Comparison of ENCODE assay signal across 19 cellular contexts in the genomic region with DNA sequence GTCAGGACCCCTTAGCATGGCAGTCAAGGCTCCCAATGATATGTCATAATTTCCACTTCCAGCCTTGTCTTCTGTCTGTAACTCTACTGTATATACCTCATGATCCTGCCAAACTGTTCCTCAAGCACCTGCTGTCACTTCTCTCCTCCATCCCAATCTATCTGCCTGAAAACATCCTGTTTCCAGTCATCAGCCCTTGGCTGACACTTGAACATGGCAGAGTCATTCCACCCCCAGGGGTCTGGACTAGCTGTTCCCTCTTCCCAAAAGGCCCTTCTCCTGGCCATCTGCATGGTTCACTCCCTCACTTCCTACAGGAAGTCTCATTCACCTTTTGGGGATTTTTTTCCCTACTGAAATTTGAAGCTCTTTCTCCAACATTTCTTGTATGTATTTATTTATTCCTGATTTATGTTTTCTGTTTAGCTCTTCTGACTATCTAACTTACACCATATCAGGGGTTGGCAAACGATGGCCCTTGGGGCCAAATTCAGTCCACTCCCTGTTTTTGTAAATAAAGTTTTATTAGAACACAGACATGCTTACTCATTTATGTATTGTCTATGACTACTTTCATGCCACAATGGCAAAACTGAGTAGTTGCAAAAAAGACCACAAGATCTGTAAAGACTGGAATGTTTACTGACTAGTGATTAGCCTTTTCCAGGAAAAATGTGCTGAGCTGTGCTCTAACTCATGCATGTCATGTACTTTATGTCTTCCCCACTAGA.
A peak's percentile ranks its signal among the peaks of the same experiment; 100 is the strongest.
DNase-seq lines count a peak whose midpoint lies in the region; ATAC-seq, FAIRE-seq and TF ChIP-seq lines count a peak whose summit lies in the region.
"Had no signal": no experiment of that assay in that cellular context is flagged by ENCODE, and none has a peak within 500 bp of the region (broad histone marks: within the 10 kb centered on the region; RNA-seq: fewer than 3 reads in every experiment).

No MANE protein-coding gene starts in this region.

- no peak for TF ChIP-seq CTCF in A549 (IDR thresholded peaks at IDR 0.05)
- no peak for TF ChIP-seq CTCF in GM12878 (IDR thresholded peaks at IDR 0.05 in 2 of 3, conservative IDR thresholded peaks at IDR 0.05 in 1 of 3; ENCODE audit: control insufficient read depth in 2 of 3, extremely low read depth in 1 of 3, insufficient read depth in 1 of 3, low read depth in 3 of 3, low read length in 3 of 3)
- TF ChIP-seq CTCF in BE2C (IDR thresholded peaks at IDR 0.05; ENCODE audit: low read depth, low read length): no peak

- H3K4me3 ChIP-seq in A549 (no peak overlapping the region), GM12878 (no peak overlapping the region), BE2C (ENCODE audit: low read depth, low read length) (no peak overlapping the region)
- H3K4me3 ChIP-seq: HAP-1 had no signal

- H3K27me3 ChIP-seq in GM12878 (replicated peaks in 1 of 2; ENCODE audit: control insufficient read depth in 2 of 2, insufficient read depth in 2 of 2, low read length in 1 of 2) (peaks cover 3 to 13% of the 10 kb centered on the region in 2 experiments; a peak in 3 of 4 replicates), BE2C (peaks cover 63% of the 10 kb centered on the region)

- intact Hi-C loops in GM12878 (cut with micrococcal nuclease; ENCODE audit: unreplicated experiment): no loop called here

- BruUV-seq in GM12878 (replicated peaks; lab: Mats Ljungman, UMichigan): no TSS peak

- TF ChIP-seq RAD21 in A549 (conservative IDR thresholded peaks at IDR 0.05 in 1 of 2, IDR thresholded peaks at IDR 0.05 in 1 of 2) (no peak), GM12878 (IDR thresholded peaks at IDR 0.05; ENCODE audit: insufficient read depth, low read depth, low read length) (no peak)

- no peaks in the 10 kb centered on the region for H3K9me3 ChIP-seq in A549
- no peaks in the 10 kb centered on the region for H3K9me3 ChIP-seq in GM12878 (replicated peaks; ENCODE audit: control insufficient read depth, insufficient read depth, low read length)
- H3K9me3 ChIP-seq in BE2C: no peaks in the 10 kb centered on the region
- H3K9me3 ChIP-seq: HAP-1 had no signal

- RAD21 ChIA-PET in GM12878 (lab: Charles Lee; ENCODE audit: unreplicated experiment): interaction anchor here (1.1 kb wide), 1 partner anchor 269 kb away, joined by 3 read pairs; no protein-coding TSS in a partner anchor

- POLR2A ChIA-PET in A549 (lab: Yijun Ruan, JAX) (no interaction called here), GM12878 (lab: Charles Lee) (no interaction called here)

- H3K27ac ChIP-seq in A549: no peak overlapping the region
- H3K27ac ChIP-seq in GM12878 (ENCODE audit: control insufficient read depth, insufficient read depth): no peak overlapping the region

- H3K79me2 ChIP-seq in GM12878 (ENCODE audit: control insufficient read depth, insufficient read depth, low read length): no peaks in the 10 kb centered on the region

- no peaks in the 10 kb centered on the region for H3K36me3 ChIP-seq in GM12878 (ENCODE audit: control insufficient read depth in 2 of 2, insufficient read depth in 2 of 2, low read length in 1 of 2)
- H3K36me3 ChIP-seq in BE2C: no peaks in the 10 kb centered on the region
- H3K36me3 ChIP-seq: HAP-1 had no signal

- TF ChIP-seq POLR2A in A549 (IDR thresholded peaks at IDR 0.05; ENCODE audit: low read length) (no peak), GM12878 (IDR thresholded peaks at IDR 0.05; ENCODE audit: low read depth, low read length) (no peak)

- WGBS in A549 (ENCODE audit: missing lambda C conversion rate): 59% methylated on average over 1 of the region's 1 CpG
- 0% methylated on average over 1 of the region's 1 CpG for WGBS in GM12878 (ENCODE audit: insufficient coverage, insufficient replicate concordance, low lambda C conversion rate, missing lambda C conversion rate)

- H3K4me2 ChIP-seq in A549 (no peak overlapping the region), GM12878 (ENCODE audit: control insufficient read depth, insufficient read depth) (no peak overlapping the region)

- no peak for TF ChIP-seq EP300 in A549 (IDR thresholded peaks at IDR 0.05)
- no peak for TF ChIP-seq EP300 in GM12878 (IDR thresholded peaks at IDR 0.05; ENCODE audit: borderline replicate concordance in 1 of 2, control insufficient read depth in 1 of 2, low read depth in 2 of 2, low read length in 2 of 2)

- FAIRE-seq in A549 (lab: Jason Lieb, UNC) (no peak), GM12878 (lab: Jason Lieb, UNC) (no peak)
- FAIRE-seq: D721Med, GM18507, H1, HepG2, HTR-8/SVneo had no signal

- H4K20me1 ChIP-seq in GM12878 (ENCODE audit: control insufficient read depth, insufficient read depth): no peaks in the 10 kb centered on the region

- CTCF ChIA-PET in A549 (lab: Yijun Ruan, JAX): interaction anchor here (2.3 kb wide), 1 partner anchor 268 kb away, joined by 5 read pairs; no protein-coding TSS in a partner anchor
- CTCF ChIA-PET in GM12878 (lab: Yijun Ruan, JAX): interaction anchor here (0.6 to 1.2 kb wide), 4 partner anchors 268 to 411 kb away, joined by 3 to 5 read pairs (median 4); no protein-coding TSS in a partner anchor

- SMC1A ChIA-PET in GM12878 (lab: Charles Lee; ENCODE audit: uncharacterized antibody, unreplicated experiment): no interaction called here

- no peak overlapping the region for H3K9ac ChIP-seq in GM12878 (ENCODE audit: control insufficient read depth, insufficient read depth, low read length)

- in situ Hi-C loops in G401 (cut with HindIII; ENCODE audit: low sequenced_read_pairs) (no loop called here), GM12878 (cut with MboI) (no loop called here)

- H3K4me1 ChIP-seq in A549 (peaks cover 43% of the 10 kb centered on the region), GM12878 (ENCODE audit: control insufficient read depth, insufficient read depth, low read length) (no peaks in the 10 kb centered on the region), BE2C (no peaks in the 10 kb centered on the region)
- H3K4me1 ChIP-seq: HAP-1 had no signal

- no peak overlapping the region for H2AFZ ChIP-seq in GM12878 (ENCODE audit: control insufficient read depth, low read depth, low read length)

- ATAC-seq in A549: no peak
- ATAC-seq in GM12878: no peak
- no peak for ATAC-seq in GM21825 (IDR thresholded peaks at IDR 0.05; ENCODE audit: unreplicated experiment)
- no peak for ATAC-seq in HG03097 (IDR thresholded peaks at IDR 0.05; ENCODE audit: low FRiP score, unreplicated experiment)
- ATAC-seq: CD8-positive, alpha-beta T cell; HepG2 had no signal

- DNase-seq in A549 (ENCODE audit: low read depth in 1 of 2, low spot score in 1 of 2) (no peak), G401 (ENCODE audit: low spot score) (peak; percentile 84), GM12878 (ENCODE audit: low read depth, low spot score) (no peak), kidney tubule cell (ENCODE audit: low spot score) (peak; percentile 9), BE2C (no peak)
- DNase-seq: CD8-positive, alpha-beta T cell; COR-L47; DMS153; DMS79 treated with DMSO at 0.1 percent for 48 hours; GF-D8; KBM-7 had no signal

TF ChIP-seq in A549, 52 proteins besides CTCF, POLR2A, EP300 and RAD21:
- no peak for TF ChIP-seq JUN (IDR thresholded peaks at IDR 0.05)
- no peak for TF ChIP-seq ZC3H11A (IDR thresholded peaks at IDR 0.05)
- TF ChIP-seq, protein P1, sequence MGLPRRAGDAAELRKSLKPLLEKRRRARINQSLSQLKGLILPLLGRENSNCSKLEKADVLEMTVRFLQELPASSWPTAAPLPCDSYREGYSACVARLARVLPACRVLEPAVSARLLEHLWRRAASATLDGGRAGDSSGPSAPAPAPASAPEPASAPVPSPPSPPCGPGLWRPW (IDR thresholded peaks at IDR 0.05): no peak
- TF ChIP-seq MAFK (IDR thresholded peaks at IDR 0.05; ENCODE audit: partially characterized antibody): peak; percentile 4

TF ChIP-seq in GM12878, 131 proteins besides CTCF, POLR2A, EP300 and RAD21:
- TF ChIP-seq USF2 (IDR thresholded peaks at IDR 0.05; ENCODE audit: borderline replicate concordance, low read depth, low read length): no peak
- TF ChIP-seq NFYA (IDR thresholded peaks at IDR 0.05; ENCODE audit: borderline replicate concordance, low read depth, low read length): no peak
- TF ChIP-seq, protein P2, sequence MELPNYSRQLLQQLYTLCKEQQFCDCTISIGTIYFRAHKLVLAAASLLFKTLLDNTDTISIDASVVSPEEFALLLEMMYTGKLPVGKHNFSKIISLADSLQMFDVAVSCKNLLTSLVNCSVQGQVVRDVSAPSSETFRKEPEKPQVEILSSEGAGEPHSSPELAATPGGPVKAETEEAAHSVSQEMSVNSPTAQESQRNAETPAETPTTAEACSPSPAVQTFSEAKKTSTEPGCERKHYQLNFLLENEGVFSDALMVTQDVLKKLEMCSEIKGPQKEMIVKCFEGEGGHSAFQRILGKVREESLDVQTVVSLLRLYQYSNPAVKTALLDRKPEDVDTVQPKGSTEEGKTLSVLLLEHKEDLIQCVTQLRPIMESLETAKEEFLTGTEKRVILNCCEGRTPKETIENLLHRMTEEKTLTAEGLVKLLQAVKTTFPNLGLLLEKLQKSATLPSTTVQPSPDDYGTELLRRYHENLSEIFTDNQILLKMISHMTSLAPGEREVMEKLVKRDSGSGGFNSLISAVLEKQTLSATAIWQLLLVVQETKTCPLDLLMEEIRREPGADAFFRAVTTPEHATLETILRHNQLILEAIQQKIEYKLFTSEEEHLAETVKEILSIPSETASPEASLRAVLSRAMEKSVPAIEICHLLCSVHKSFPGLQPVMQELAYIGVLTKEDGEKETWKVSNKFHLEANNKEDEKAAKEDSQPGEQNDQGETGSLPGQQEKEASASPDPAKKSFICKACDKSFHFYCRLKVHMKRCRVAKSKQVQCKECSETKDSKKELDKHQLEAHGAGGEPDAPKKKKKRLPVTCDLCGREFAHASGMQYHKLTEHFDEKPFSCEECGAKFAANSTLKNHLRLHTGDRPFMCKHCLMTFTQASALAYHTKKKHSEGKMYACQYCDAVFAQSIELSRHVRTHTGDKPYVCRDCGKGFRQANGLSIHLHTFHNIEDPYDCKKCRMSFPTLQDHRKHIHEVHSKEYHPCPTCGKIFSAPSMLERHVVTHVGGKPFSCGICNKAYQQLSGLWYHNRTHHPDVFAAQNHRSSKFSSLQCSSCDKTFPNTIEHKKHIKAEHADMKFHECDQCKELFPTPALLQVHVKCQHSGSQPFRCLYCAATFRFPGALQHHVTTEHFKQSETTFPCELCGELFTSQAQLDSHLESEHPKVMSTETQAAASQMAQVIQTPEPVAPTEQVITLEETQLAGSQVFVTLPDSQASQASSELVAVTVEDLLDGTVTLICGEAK (IDR thresholded peaks at IDR 0.05; ENCODE audit: borderline replicate concordance): peak; percentile 79
TF ChIP-seq in GM12878: peak in this region for 1.

Comparison
In these comparisons a context has a peak if more than half of its experiments do, and no peak if none do; other contexts are left out.
1. DNase-seq: peak in G401 (single experiment) and kidney tubule cell (single experiment); none in A549 (0 of 2), GM12878 (single experiment) and BE2C (single experiment).